Comparison of ENCODE assay signal across 13 cellular contexts in the genomic region with DNA sequence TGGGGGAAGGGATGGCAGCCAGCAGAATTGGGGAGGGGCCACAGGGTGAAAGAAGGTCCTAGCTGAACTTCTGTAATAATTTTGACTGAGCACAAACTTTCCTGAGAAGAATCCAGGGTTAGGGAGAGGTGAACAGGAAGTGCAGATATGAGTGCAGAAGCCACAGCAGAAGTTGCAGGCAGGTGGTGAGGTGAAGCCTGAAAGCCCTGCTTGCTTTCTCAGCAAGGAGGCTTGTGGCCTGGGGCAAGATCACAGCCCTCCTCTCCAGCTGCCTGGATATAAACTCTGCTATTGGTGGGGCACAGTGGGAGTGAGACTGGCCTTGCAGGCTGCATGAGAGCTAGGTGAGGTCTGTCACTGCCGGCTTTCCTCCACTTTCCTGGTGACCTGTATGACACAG.
DNase-seq lines count a peak whose midpoint lies in the region; ATAC-seq and TF ChIP-seq lines count a peak whose summit lies in the region.
"Had no signal": no experiment of that assay in that cellular context is flagged by ENCODE, and none has a peak within 500 bp of the region (broad histone marks: within the 10 kb centered on the region; RNA-seq: fewer than 3 reads in every experiment).

No MANE protein-coding gene starts in this region.

- no peaks in the 10 kb centered on the region for H3K27me3 ChIP-seq in tibial artery

- TF ChIP-seq CTCF in GM12865 (IDR thresholded peaks at IDR 0.05; ENCODE audit: insufficient read depth, low read depth, low read length, missing control alignments) = no peak
- no peak for TF ChIP-seq CTCF in tibial artery (IDR thresholded peaks at IDR 0.05)

- H3K4me3 ChIP-seq in GM12865 (ENCODE audit: low read depth, low read length) (no peak overlapping the region), tibial artery (no peak overlapping the region)
- H3K4me3 ChIP-seq: thoracic aorta had no signal

- DNase-seq in GM12865 (ENCODE audit: low read depth) = peak; percentile 85
- DNase-seq in NCI-H2171 treated with DMSO at 0.1 percent for 48 hours (lab: John Stamatoyannopoulos, UW) = no peak
- no peak for DNase-seq in tibial artery
- DNase-seq in NCI-H446 treated with DMSO at 0.1 percent for 48 hours (lab: John Stamatoyannopoulos, UW) = no peak
- no peak for DNase-seq in SHP77 (lab: John Stamatoyannopoulos, UW)
- DNase-seq: activated naive CD4-positive, alpha-beta T cell; CD4-positive, CD25-positive, alpha-beta regulatory T cell had no signal

- ATAC-seq in GM19025 (IDR thresholded peaks at IDR 0.05; ENCODE audit: low read depth, unreplicated experiment) = peak; percentile 86
- peak; percentile 74 for ATAC-seq in HG02571 (IDR thresholded peaks at IDR 0.05; ENCODE audit: unreplicated experiment)
- ATAC-seq in HG03469 (IDR thresholded peaks at IDR 0.05; ENCODE audit: unreplicated experiment) = peak; percentile 65
- ATAC-seq: left lobe of liver had no signal

- no peaks in the 10 kb centered on the region for H3K9me3 ChIP-seq in tibial artery
- H3K9me3 ChIP-seq: thoracic aorta had no signal

- no peaks in the 10 kb centered on the region for H3K36me3 ChIP-seq in tibial artery
- H3K36me3 ChIP-seq: thoracic aorta had no signal

- intact Hi-C loops in tibial artery (cut with DNase I; ENCODE audit: low total_unique reads) = no loop called here

- no peaks in the 10 kb centered on the region for H3K4me1 ChIP-seq in tibial artery

- H3K27ac ChIP-seq in tibial artery = no peak overlapping the region
- H3K27ac ChIP-seq: thoracic aorta, VCaP had no signal
